In the genomic region with DNA sequence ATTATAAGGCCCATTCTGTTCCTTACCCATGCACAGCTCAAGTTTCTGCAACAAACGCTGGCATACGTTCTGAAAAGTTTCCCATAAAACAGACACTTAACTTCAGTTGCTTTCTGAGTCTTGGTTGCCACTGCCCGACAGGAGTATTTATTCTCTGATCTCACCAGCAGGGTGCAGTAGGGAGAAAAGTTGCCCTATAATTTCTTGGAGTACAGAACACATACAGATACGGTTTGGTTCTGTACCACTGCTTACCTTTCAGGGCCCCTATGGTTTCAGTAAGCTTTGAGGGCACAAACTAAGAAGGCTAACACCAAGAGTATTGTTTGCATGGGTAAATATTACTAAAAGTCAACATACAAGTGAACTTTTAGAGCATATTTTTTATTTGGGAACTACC, we compare ENCODE assay signal across 8 cellular contexts.
A peak's percentile ranks its signal among the peaks of the same experiment; 100 is the strongest.
DNase-seq lines count a peak whose midpoint lies in the region; ATAC-seq, FAIRE-seq and TF ChIP-seq lines count a peak whose summit lies in the region.

No MANE protein-coding gene starts in this region.

- H3K4me3 ChIP-seq in K562, result no peak overlapping the region
- no peak overlapping the region for H3K4me3 ChIP-seq in stomach

- POLR2A ChIA-PET in K562 (lab: Yijun Ruan, JAX), result interaction anchor here (0.6 kb wide), 1 partner anchor 1915 kb away, joined by 3 read pairs; no protein-coding TSS in a partner anchor

- H3K27ac ChIP-seq in K562 (ENCODE audit: extremely low read depth, low read depth, low read length) (no peak overlapping the region), stomach (no peak overlapping the region)

- DNase-seq in SHP77 (lab: John Stamatoyannopoulos, UW), result peak; percentile 28 to 32
- DNase-seq in SHP77 treated with DMSO at 0.1 percent for 48 hours (lab: John Stamatoyannopoulos, UW), result no peak
- DNase-seq in HT-29 (ENCODE audit: low spot score), result peak; percentile 19
- peak; percentile 23 to 35 (median 28) for DNase-seq in K562 (ENCODE audit: extremely low read depth in 1 of 4, low spot score in 3 of 4)
- peak; percentile 18 for DNase-seq in pons (ENCODE audit: low spot score)
- DNase-seq in C1 segment of cervical spinal cord (lab: John Stamatoyannopoulos, UW), result no peak
- DNase-seq in stomach, result no peak
- DNase-seq in GM12892 (ENCODE audit: insufficient read length), result no peak

- no peak overlapping the region for H3K9ac ChIP-seq in K562 (ENCODE audit: insufficient read depth in 1 of 2, low read depth in 2 of 2, low read length in 2 of 2)

- no peaks in the 10 kb centered on the region for H3K4me1 ChIP-seq in K562 (replicated peaks in 1 of 2; ENCODE audit: control insufficient read depth in 2 of 2, insufficient read depth in 2 of 2, low read length in 2 of 2)
- peaks cover 0 to 5% (median 0%) of the 10 kb centered on the region in 4 donors for H3K4me1 ChIP-seq in stomach

- H3K9me3 ChIP-seq in K562 (replicated peaks; ENCODE audit: control insufficient read depth, insufficient read depth, low read depth, low read length), result no peaks in the 10 kb centered on the region
- H3K9me3 ChIP-seq in stomach, result peaks cover 0 to 24% (median 9%) of the 10 kb centered on the region in 4 donors

- H2AFZ ChIP-seq in K562 (ENCODE audit: low read depth, low read length), result no peak overlapping the region

- H3K4me2 ChIP-seq in K562 (ENCODE audit: insufficient read depth, low read length), result no peak overlapping the region

- ATAC-seq in K562, result peak; percentile 67; the same call in 2 of the 3 replicates

- no peaks in the 10 kb centered on the region for H3K27me3 ChIP-seq in K562 (ENCODE audit: control insufficient read depth in 2 of 2, insufficient read depth in 2 of 2, low read length in 2 of 2)
- no peaks in the 10 kb centered on the region for H3K27me3 ChIP-seq in stomach

- H3K9me1 ChIP-seq in K562 (ENCODE audit: control insufficient read depth, insufficient read depth, low read length), result no peaks in the 10 kb centered on the region

- in situ Hi-C loops in K562 (cut with MboI), result no loop called here

- 16% methylated on average over 2 of the region's 4 CpGs for WGBS in K562 (ENCODE audit: insufficient coverage, low coverage, missing lambda C conversion rate)
- 73 to 79% (median 77%) methylated on average over 4 of the region's 4 CpGs for WGBS in stomach, 5 donors

- no peak for TF ChIP-seq EP300 in K562 (IDR thresholded peaks at IDR 0.05; ENCODE audit: low read length)
- no peak for TF ChIP-seq EP300 in stomach (IDR thresholded peaks at IDR 0.05)

- BruUV-seq in K562 (replicated peaks; lab: Mats Ljungman, UMichigan), result no TSS peak

- intact Hi-C loops in K562 (cut with micrococcal nuclease), result no loop called here
- intact Hi-C loops in stomach (cut with DNase I; ENCODE audit: low total_unique reads), result no loop called here

- peak in 2 of 3 experiments; percentile 40 to 53; a peak in 4 of 6 replicates for TF ChIP-seq CTCF in K562 (IDR thresholded peaks at IDR 0.05 in 2 of 3, conservative IDR thresholded peaks at IDR 0.05 in 1 of 3; ENCODE audit: insufficient read depth in 2 of 3, low read depth in 1 of 3, low read length in 3 of 3)
- peak in 1 of 7 experiments; percentile 9 for TF ChIP-seq CTCF in stomach (IDR thresholded peaks at IDR 0.05)

- H3K36me3 ChIP-seq in K562 (ENCODE audit: control insufficient read depth, insufficient read depth, low read length), result no peaks in the 10 kb centered on the region
- peaks cover 7 to 82% (median 57%) of the 10 kb centered on the region in 4 donors for H3K36me3 ChIP-seq in stomach

- CTCF ChIA-PET in K562 (lab: Yijun Ruan, JAX; ENCODE audit: low intra/inter-chr PET ratio), result interaction anchor here (0.6 kb wide), 1 partner anchor 551 kb away, joined by 3 read pairs; no protein-coding TSS in a partner anchor

- H4K20me1 ChIP-seq in K562 (replicated peaks; ENCODE audit: control insufficient read depth, insufficient read depth, low read length), result no peaks in the 10 kb centered on the region

- TF ChIP-seq POLR2A in K562 (conservative IDR thresholded peaks at IDR 0.05), result no peak
- no peak for TF ChIP-seq POLR2A in stomach (IDR thresholded peaks at IDR 0.05)
- no peak for TF ChIP-seq POLR2A in GM12892 (IDR thresholded peaks at IDR 0.05; ENCODE audit: low read depth, low read length)

- TF ChIP-seq RAD21 in K562 (CRISPR knock-in tag; conservative IDR thresholded peaks at IDR 0.05 in 1 of 2, IDR thresholded peaks at IDR 0.05 in 1 of 2), result no peak

- FAIRE-seq in K562 (lab: Jason Lieb, UNC) (peak; percentile 52), GM12892 (lab: Jason Lieb, UNC) (no peak)

- no peaks in the 10 kb centered on the region for H3K79me2 ChIP-seq in K562 (ENCODE audit: control insufficient read depth, insufficient read depth, low read length)

TF ChIP-seq in K562, 482 proteins besides CTCF, POLR2A, EP300 and RAD21:
- no peak for TF ChIP-seq ZNF583 (CRISPR knock-in tag; IDR thresholded peaks at IDR 0.05)
- no peak for TF ChIP-seq HDAC8 (tag; IDR thresholded peaks at IDR 0.05)
- TF ChIP-seq, protein P1, sequence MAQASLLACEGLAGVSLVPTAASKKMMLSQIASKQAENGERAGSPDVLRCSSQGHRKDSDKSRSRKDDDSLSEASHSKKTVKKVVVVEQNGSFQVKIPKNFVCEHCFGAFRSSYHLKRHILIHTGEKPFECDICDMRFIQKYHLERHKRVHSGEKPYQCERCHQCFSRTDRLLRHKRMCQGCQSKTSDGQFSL (CRISPR knock-in tag; IDR thresholded peaks at IDR 0.05), result no peak
- TF ChIP-seq, protein P1 (tag; IDR thresholded peaks at IDR 0.05), result no peak
- TF ChIP-seq BMI1 (IDR thresholded peaks at IDR 0.05; ENCODE audit: low read length), result no peak
- TF ChIP-seq ZNF175 (CRISPR knock-in tag; IDR thresholded peaks at IDR 0.05; ENCODE audit: low read depth), result no peak
- TF ChIP-seq ETV6 (IDR thresholded peaks at IDR 0.05; ENCODE audit: borderline replicate concordance in 1 of 2, low read depth in 2 of 2, low read length in 1 of 2), result no peak
- no peak for TF ChIP-seq ETV6 (CRISPR knock-in tag; IDR thresholded peaks at IDR 0.05; ENCODE audit: borderline replicate concordance)
- no peak for TF ChIP-seq NFATC3 (IDR thresholded peaks at IDR 0.05)
- TF ChIP-seq IFI16 (CRISPR knock-in tag; IDR thresholded peaks at IDR 0.05), result no peak
- no peak for TF ChIP-seq ZBTB17 (CRISPR knock-in tag; IDR thresholded peaks at IDR 0.05)
- no peak for TF ChIP-seq NFYB (IDR thresholded peaks at IDR 0.05; ENCODE audit: extremely low read depth, insufficient read length)
- TF ChIP-seq, protein P2, sequence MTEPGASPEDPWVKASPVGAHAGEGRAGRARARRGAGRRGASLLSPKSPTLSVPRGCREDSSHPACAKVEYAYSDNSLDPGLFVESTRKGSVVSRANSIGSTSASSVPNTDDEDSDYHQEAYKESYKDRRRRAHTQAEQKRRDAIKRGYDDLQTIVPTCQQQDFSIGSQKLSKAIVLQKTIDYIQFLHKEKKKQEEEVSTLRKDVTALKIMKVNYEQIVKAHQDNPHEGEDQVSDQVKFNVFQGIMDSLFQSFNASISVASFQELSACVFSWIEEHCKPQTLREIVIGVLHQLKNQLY (CRISPR knock-in tag; conservative IDR thresholded peaks at IDR 0.05), result no peak
- TF ChIP-seq EGR1 (conservative IDR thresholded peaks at IDR 0.05), result no peak
- TF ChIP-seq SIN3B (IDR thresholded peaks at IDR 0.05; ENCODE audit: low read depth), result no peak

Comparison
In these comparisons a context has a peak if more than half of its experiments do, and no peak if none do; other contexts are left out.
1. DNase-seq: peak in SHP77 (2 of 2), HT-29 (single experiment), K562 (4 of 4) and pons (single experiment); none in SHP77 treated with DMSO at 0.1 percent for 48 hours (single experiment), C1 segment of cervical spinal cord (0 of 14), stomach (single experiment) and GM12892 (single experiment).